ENCODE assay signal across 1 cellular context in the genomic region with DNA sequence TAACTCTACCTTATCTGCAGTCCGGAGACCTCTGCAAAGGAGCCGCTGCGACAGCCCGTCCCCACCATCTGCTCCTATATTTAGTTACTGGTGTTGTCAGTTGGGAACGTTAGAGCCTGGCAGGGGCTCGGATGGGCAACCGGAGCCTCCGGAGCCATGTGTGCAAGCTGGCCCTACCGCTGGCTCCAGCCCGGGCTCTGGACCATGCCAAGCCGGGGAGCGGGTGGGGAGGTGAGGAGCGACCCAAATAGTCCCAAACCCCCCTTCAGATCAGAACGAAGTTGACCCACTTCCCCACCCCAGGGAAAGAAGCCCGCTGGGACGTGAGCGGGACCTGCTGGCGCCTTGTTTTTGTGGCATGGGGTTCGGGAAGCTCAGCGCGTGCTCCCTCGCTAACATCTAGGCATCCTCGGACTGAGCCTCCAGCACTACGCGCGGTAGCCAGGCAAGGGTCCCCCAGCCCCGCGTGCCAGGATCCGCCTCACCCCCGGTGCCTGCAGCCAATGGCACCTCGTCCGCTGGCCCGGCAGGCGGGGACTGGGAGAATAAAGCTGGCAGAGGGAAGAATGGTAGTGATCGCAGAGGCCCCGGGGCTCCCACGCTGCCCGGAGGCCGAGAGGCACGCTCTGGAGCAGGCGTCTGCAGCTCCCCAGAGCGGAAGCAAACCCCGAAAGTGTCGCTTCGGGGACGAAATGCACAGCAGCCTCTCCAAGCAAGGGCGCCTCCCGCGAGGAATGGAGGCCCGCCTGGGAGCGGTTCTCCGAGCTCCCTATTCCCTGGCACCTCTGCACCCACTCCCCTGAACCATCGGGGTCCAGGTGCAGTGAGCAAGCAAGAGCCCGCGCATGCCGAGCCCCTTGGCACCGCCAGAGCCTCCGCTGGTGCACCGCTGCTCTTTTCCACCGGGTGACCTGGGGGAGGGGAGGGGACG.
TF ChIP-seq lines count a peak whose summit lies in the region.

No MANE protein-coding gene starts in this region.

TF ChIP-seq in neural cell, 6 proteins besides CTCF, POLR2A, EP300 and RAD21 (continued from another document):
- no peak for TF ChIP-seq TAF1 (IDR thresholded peaks at IDR 0.05; ENCODE audit: low read depth)
